ENCODE assay signal across 18 cellular contexts in genomic region chr2:136020831-136021230, GRCh38. TPM values are rescaled to one million over a fixed set of nuclear protein-coding genes. Genes with fewer than 3 reads are reported as not detected.
DNase-seq lines count a peak whose midpoint lies in the region; ATAC-seq and TF ChIP-seq lines count a peak whose summit lies in the region.
"Had no signal": no experiment of that assay in that cellular context is flagged by ENCODE, and none has a peak within 500 bp of the region (broad histone marks: within the 10 kb centered on the region; RNA-seq: fewer than 3 reads in every experiment).

No MANE protein-coding gene starts in this region.

- no peaks in the 10 kb centered on the region for H3K79me2 ChIP-seq in neural progenitor cell (ENCODE audit: low read depth)

- H3F3A ChIP-seq in neural progenitor cell (ENCODE audit: low read depth) = peaks cover 24% of the 10 kb centered on the region

- H3K9ac ChIP-seq in neural progenitor cell = no peak overlapping the region

- H3K27ac ChIP-seq in caudate nucleus (ENCODE audit: low read depth, low read length) (peak overlapping the region; percentile 88), neural progenitor cell (no peak overlapping the region)
- H3K27ac ChIP-seq: SK-N-MC had no signal

- peak overlapping the region; percentile 5 for H3K4me2 ChIP-seq in neural progenitor cell

- H3K27ac Mint-ChIP-seq in CD14-positive monocyte (peak overlapping the region; percentile 76 to 94 (median 83)), neural progenitor cell (peak overlapping the region; percentile 91), T-cell (no peak overlapping the region)

- no peaks in the 10 kb centered on the region for H3K36me3 ChIP-seq in neural progenitor cell

- H3K4me3 Mint-ChIP-seq in CD14-positive monocyte (no peak overlapping the region), neural progenitor cell (peak overlapping the region; percentile 43), T-cell (no peak overlapping the region)

- intact Hi-C loops in CD14-positive monocyte (cut with micrococcal nuclease) = loop anchor here (5.0 kb wide), 3 partner anchors 34 to 96 kb away; partner anchors contain the start of genes CXCR4 (in 1 of the 2) and DARS1 (in 1 of the 2)

- peaks cover 26% of the 10 kb centered on the region for H3K4me1 ChIP-seq in neural progenitor cell

- no peaks in the 10 kb centered on the region for H4K20me1 ChIP-seq in neural progenitor cell (ENCODE audit: low read depth)

- H3K9me3 Mint-ChIP-seq in CD14-positive monocyte = peaks cover 0 to 3% (median 0%) of the 10 kb centered on the region in 7 donors
- H3K9me3 Mint-ChIP-seq in neural progenitor cell = no peaks in the 10 kb centered on the region
- H3K9me3 Mint-ChIP-seq in T-cell = no peaks in the 10 kb centered on the region

- POLR2A ChIA-PET in T-cell (lab: Charles Lee) = no interaction called here

- H3K27me3 ChIP-seq in neural progenitor cell = peaks cover under 1% of the 10 kb centered on the region

- DNase-seq in CD14-positive monocyte (ENCODE audit: low spot score) (no peak), caudate nucleus (lab: John Stamatoyannopoulos, UW) (no peak), neural progenitor cell (ENCODE audit: low spot score) (peak; percentile 53), T-cell (no peak), putamen (ENCODE audit: low spot score) (no peak)
- DNase-seq: C1 segment of cervical spinal cord, DMS153, EL, GOT3, NCI-H1048, NCI-H146, NCI-H2081, NCI-H510A had no signal

- H3K9me3 ChIP-seq in neural progenitor cell (ENCODE audit: low read depth) = no peaks in the 10 kb centered on the region

- H3K27me3 Mint-ChIP-seq in CD14-positive monocyte (ENCODE audit: low read depth in 3 of 3) = no peaks in the 10 kb centered on the region
- peaks cover 7% of the 10 kb centered on the region for H3K27me3 Mint-ChIP-seq in neural progenitor cell (ENCODE audit: insufficient read depth, low read depth)
- H3K27me3 Mint-ChIP-seq in T-cell = no peaks in the 10 kb centered on the region

- CTCF ChIA-PET in T-cell (lab: Charles Lee) = no interaction called here

- H3K4me3 ChIP-seq in neural progenitor cell = no peak overlapping the region
- H3K4me3 ChIP-seq: SK-N-MC had no signal

- TF ChIP-seq CTCF in CD14-positive monocyte (IDR thresholded peaks at IDR 0.05) = no peak
- no peak for TF ChIP-seq CTCF in neural progenitor cell (IDR thresholded peaks at IDR 0.05)

- no peak overlapping the region for H2AFZ ChIP-seq in neural progenitor cell (replicated peaks)

- ATAC-seq in HG02759 (IDR thresholded peaks at IDR 0.05; ENCODE audit: unreplicated experiment) = peak; percentile 35
- ATAC-seq in GM18867 (IDR thresholded peaks at IDR 0.05; ENCODE audit: unreplicated experiment) = no peak
- ATAC-seq in T-cell (replicated peaks in 1 of 4) = no peak
- ATAC-seq in GM19395 (IDR thresholded peaks at IDR 0.05; ENCODE audit: unreplicated experiment) = no peak
- ATAC-seq: Panc1 had no signal

- H3K4me1 Mint-ChIP-seq in CD14-positive monocyte (peaks cover 91% of the 10 kb centered on the region), neural progenitor cell (peaks cover 74% of the 10 kb centered on the region), T-cell (peaks cover 16 to 20% (median 18%) of the 10 kb centered on the region in 3 donors)

- H3K36me3 Mint-ChIP-seq in CD14-positive monocyte = no peaks in the 10 kb centered on the region
- no peaks in the 10 kb centered on the region for H3K36me3 Mint-ChIP-seq in neural progenitor cell
- H3K36me3 Mint-ChIP-seq in T-cell = no peaks in the 10 kb centered on the region

RNA-seq across cellular contexts. Expression of gene DARS1, which starts 35.4 kb away (rescaled TPM):
- 10 to 100 TPM; 46.2 to 53.0 TPM for polyA plus RNA-seq in CD14-positive monocyte
- 175 and 227 TPM in 2 replicates for total RNA-seq in neural progenitor cell (ENCODE audit: low replicate concordance)
- 10 to 100 TPM; 48.2 to 77.4 (median 69.4) TPM for total RNA-seq in T-cell

Comparison
In these comparisons a context has a peak if more than half of its experiments do, and no peak if none do; other contexts are left out.
1. H3K27ac Mint-ChIP-seq: peak in CD14-positive monocyte (7 of 7) and neural progenitor cell (single experiment); none in T-cell (0 of 2).